ENCODE assay signal across 18 cellular contexts in the genomic region with DNA sequence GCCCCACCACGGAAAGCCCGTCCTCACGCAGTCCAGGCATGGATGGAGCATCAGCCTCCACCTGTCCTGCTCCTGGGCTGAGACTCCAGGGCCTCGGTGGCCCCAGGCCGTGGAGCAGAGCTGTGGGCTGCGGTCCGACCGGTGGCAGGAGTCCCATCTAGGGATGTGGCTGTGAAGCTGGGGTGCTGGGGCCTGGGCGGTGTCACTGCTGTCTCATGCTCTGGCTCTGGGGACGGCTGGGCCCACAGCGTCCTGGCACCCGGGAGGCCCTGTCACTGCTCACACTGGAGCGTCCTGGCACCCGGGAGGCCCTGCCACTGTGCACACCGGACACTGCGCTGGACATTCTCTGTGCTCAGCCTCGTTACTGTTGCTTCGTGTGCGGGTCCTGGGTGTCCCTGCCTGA. TPM values are rescaled to one million over a fixed set of nuclear protein-coding genes. Genes with fewer than 3 reads are reported as not detected.
DNase-seq lines count a peak whose midpoint lies in the region; ATAC-seq and TF ChIP-seq lines count a peak whose summit lies in the region.
"Had no signal": no experiment of that assay in that cellular context is flagged by ENCODE, and none has a peak within 500 bp of the region (broad histone marks: within the 10 kb centered on the region; RNA-seq: fewer than 3 reads in every experiment).

No MANE protein-coding gene starts in this region.

- H3K9ac ChIP-seq in PC-3 (ENCODE audit: low read length) (no peak overlapping the region), endodermal cell (ENCODE audit: extremely low read depth, low read length, poor library complexity, severe bottlenecking) (no peak overlapping the region), mesendoderm (ENCODE audit: low read length) (no peak overlapping the region)

- no peak overlapping the region for H3K4ac ChIP-seq in mesendoderm (ENCODE audit: low read depth, low read length)

- H3K4me3 ChIP-seq in PC-3 (ENCODE audit: low read length) (no peak overlapping the region), endodermal cell (ENCODE audit: low read length) (no peak overlapping the region), mesendoderm (ENCODE audit: low read length) (no peak overlapping the region), thyroid gland (replicated peaks in 1 of 3) (no peak overlapping the region)
- H3K4me3 ChIP-seq: adrenal gland, Peyer's patch had no signal

- peaks cover 64% of the 10 kb centered on the region for H3K4me1 ChIP-seq in PC-3 (ENCODE audit: insufficient read depth, low read length)
- H3K4me1 ChIP-seq in endodermal cell (ENCODE audit: control insufficient read depth, insufficient read depth, low read length) = no peaks in the 10 kb centered on the region
- no peaks in the 10 kb centered on the region for H3K4me1 ChIP-seq in mesendoderm (ENCODE audit: control insufficient read depth, low read depth, low read length)
- H3K4me1 ChIP-seq in thyroid gland = peaks cover 57 to 85% of the 10 kb centered on the region in 2 donors

- TF ChIP-seq POLR2A in thyroid gland (IDR thresholded peaks at IDR 0.05) = no peak

- H3K36me3 ChIP-seq in PC-3 (ENCODE audit: low read depth, low read length) (peaks cover 3% of the 10 kb centered on the region; the same call in 1 of the 2 replicates), endodermal cell (ENCODE audit: control insufficient read depth, insufficient read depth, low read length) (no peaks in the 10 kb centered on the region), mesendoderm (ENCODE audit: control insufficient read depth, insufficient read depth, low read length) (no peaks in the 10 kb centered on the region), thyroid gland (no peaks in the 10 kb centered on the region)
- H3K36me3 ChIP-seq: adrenal gland, Peyer's patch had no signal

- no peaks in the 10 kb centered on the region for H3K36me3 Mint-ChIP-seq in endodermal cell (ENCODE audit: low read depth)
- H3K36me3 Mint-ChIP-seq: naive thymus-derived CD8-positive, alpha-beta T cell had no signal

- H3K18ac ChIP-seq in mesendoderm (ENCODE audit: low read length) = no peak overlapping the region

- H3K9me3 Mint-ChIP-seq in endodermal cell = no peaks in the 10 kb centered on the region
- H3K9me3 Mint-ChIP-seq: activated CD4-positive, alpha-beta T cell treated with anti-CD3 and anti-CD28 coated beads, Interleukin-2, amount 10 ng/mL, durations not matched to agents 24 days and 14 days; activated T-cell treated with anti-CD3 and anti-CD28 coated beads, Interleukin-2, amount 50 U/mL, for 24 hours; naive thymus-derived CD8-positive, alpha-beta T cell had no signal

- no peak overlapping the region for H4K8ac ChIP-seq in mesendoderm (ENCODE audit: low read depth, low read length)

- no peak overlapping the region for H4K5ac ChIP-seq in mesendoderm (ENCODE audit: low read length)

- POLR2A ChIA-PET in PC-3 (lab: Charles Lee; ENCODE audit: unreplicated experiment) = no interaction called here

- H2BK5ac ChIP-seq in mesendoderm (ENCODE audit: low read length) = no peak overlapping the region

- H3K27me3 Mint-ChIP-seq in endodermal cell (ENCODE audit: insufficient read depth) = no peaks in the 10 kb centered on the region
- H3K27me3 Mint-ChIP-seq: activated CD4-positive, alpha-beta T cell treated with anti-CD3 and anti-CD28 coated beads, Interleukin-2, amount 10 ng/mL, durations not matched to agents 24 days and 14 days; activated T-cell treated with anti-CD3 and anti-CD28 coated beads, Interleukin-2, amount 50 U/mL, for 24 hours; naive thymus-derived CD8-positive, alpha-beta T cell had no signal

- no TSS peak for BruUV-seq in PC-3 (replicated peaks; lab: Mats Ljungman, UMichigan)

- DNase-seq in PC-3 (no peak), endodermal cell (no peak), mesendoderm (no peak), thyroid gland (no peak), NCI-H2081 treated with DMSO at 0.1 percent for 48 hours (lab: John Stamatoyannopoulos, UW) (no peak), kidney tubule cell (ENCODE audit: low spot score) (no peak)
- DNase-seq in stimulated activated CD4-positive, alpha-beta T cell treated with anti-CD3 and anti-CD28 coated beads, Interleukin-4, amount 100 ng/mL, for 24 hours = no peak
- DNase-seq: activated CD4-positive, alpha-beta T cell treated with anti-CD3 and anti-CD28 coated beads, Interleukin-2, amount 10 ng/mL, durations not matched to agents 24 days and 14 days; activated T-cell treated with anti-CD3 and anti-CD28 coated beads, Interleukin-2, amount 50 U/mL, for 24 hours; DND-41; naive thymus-derived CD8-positive, alpha-beta T cell; NCI-H1092 treated with DMSO at 0.1 percent for 48 hours; NCI-H446 treated with DMSO at 0.1 percent for 48 hours; Peyer's patch; stimulated activated CD4-positive, alpha-beta T cell treated with anti-CD3 and anti-CD28 coated beads, Interleukin-12 subunit alpha, Interleukin-12 subunit beta, amount 100 ng/mL, for 4 hours; T-helper 2 cell had no signal

- H3K56ac ChIP-seq in mesendoderm (ENCODE audit: low read length) = no peak overlapping the region

- H3K27ac ChIP-seq in PC-3 (ENCODE audit: low read length) (peak overlapping the region; percentile 41; the same call in 1 of the 2 replicates), endodermal cell (ENCODE audit: low read depth, low read length) (peak overlapping the region; percentile 53), mesendoderm (ENCODE audit: low read depth, low read length) (no peak overlapping the region), thyroid gland (peak overlapping the region; percentile 89 to 90 (median 89))

- peak overlapping the region; percentile 57 for H3K23ac ChIP-seq in mesendoderm (ENCODE audit: low read length)

- H3K4me2 ChIP-seq in PC-3 (ENCODE audit: low read length) (peak overlapping the region; percentile 65; the same call in 1 of the 2 replicates), mesendoderm (ENCODE audit: low read length) (no peak overlapping the region)

- peaks cover 100% of the 10 kb centered on the region for H3K79me2 ChIP-seq in PC-3 (ENCODE audit: low read length)
- H3K79me2 ChIP-seq in mesendoderm (ENCODE audit: control insufficient read depth, insufficient read depth, low read length) = no peaks in the 10 kb centered on the region

- H3K27me3 ChIP-seq in PC-3 (ENCODE audit: low read length) (no peaks in the 10 kb centered on the region), endodermal cell (ENCODE audit: control insufficient read depth, insufficient read depth, low read length, poor library complexity, severe bottlenecking) (no peaks in the 10 kb centered on the region), mesendoderm (ENCODE audit: insufficient read depth, low read length, poor library complexity) (no peaks in the 10 kb centered on the region), thyroid gland (no peaks in the 10 kb centered on the region)
- H3K27me3 ChIP-seq: adrenal gland, Peyer's patch had no signal

- 93 to 98% methylated on average over 13 to 19 of the region's 19 CpGs for WGBS in endodermal cell (ENCODE audit: insufficient coverage in 1 of 2, insufficient read length in 1 of 2), 2 experiments
- WGBS in mesendoderm (ENCODE audit: extremely low coverage, insufficient coverage, low lambda C conversion rate) = no CpG with 5 or more reads among the region's 19 CpGs
- WGBS in thyroid gland, 2 donors = 72% methylated on average over 8 to 11 of the region's 19 CpGs

- peaks cover 59% of the 10 kb centered on the region for H4K20me1 ChIP-seq in PC-3 (ENCODE audit: low read length)

- H3K4me3 Mint-ChIP-seq in endodermal cell = no peak overlapping the region
- H3K4me3 Mint-ChIP-seq: activated CD4-positive, alpha-beta T cell treated with anti-CD3 and anti-CD28 coated beads, Interleukin-2, amount 10 ng/mL, durations not matched to agents 24 days and 14 days; activated T-cell treated with anti-CD3 and anti-CD28 coated beads, Interleukin-2, amount 50 U/mL, for 24 hours; naive thymus-derived CD8-positive, alpha-beta T cell had no signal

- no peak overlapping the region for H2AFZ ChIP-seq in PC-3 (ENCODE audit: low read length)

- TF ChIP-seq CTCF in PC-3 (conservative IDR thresholded peaks at IDR 0.05; ENCODE audit: low read depth, low read length) = no peak
- no peak for TF ChIP-seq CTCF in endodermal cell (conservative IDR thresholded peaks at IDR 0.05)
- no peak for TF ChIP-seq CTCF in thyroid gland (IDR thresholded peaks at IDR 0.05)

- H3K9me2 ChIP-seq in PC-3 (replicated peaks; ENCODE audit: low read length) = no peaks in the 10 kb centered on the region

- no peaks in the 10 kb centered on the region for H3F3A ChIP-seq in PC-3 (ENCODE audit: low read length, unreplicated experiment)

- ATAC-seq in PC-3 = no peak
- no peak for ATAC-seq in HG03175 (IDR thresholded peaks at IDR 0.05; ENCODE audit: unreplicated experiment)
- ATAC-seq: naive thymus-derived CD8-positive, alpha-beta T cell had no signal

- intact Hi-C loops in PC-3 (cut with micrococcal nuclease) (no loop called here), thyroid gland (cut with DNase I) (no loop called here)

- peak overlapping the region; percentile 80 for H3K27ac Mint-ChIP-seq in endodermal cell
- H3K27ac Mint-ChIP-seq: activated CD4-positive, alpha-beta T cell treated with anti-CD3 and anti-CD28 coated beads, Interleukin-2, amount 10 ng/mL, durations not matched to agents 24 days and 14 days; activated T-cell treated with anti-CD3 and anti-CD28 coated beads, Interleukin-2, amount 50 U/mL, for 24 hours; naive thymus-derived CD8-positive, alpha-beta T cell had no signal

- CTCF ChIA-PET in PC-3 (lab: Charles Lee) = no interaction called here

- H3K79me1 ChIP-seq in mesendoderm (ENCODE audit: low read length) = peaks cover 14% of the 10 kb centered on the region

- no peak overlapping the region for H2BK120ac ChIP-seq in mesendoderm (ENCODE audit: low read depth, low read length)

- no peak overlapping the region for H2BK15ac ChIP-seq in mesendoderm (replicated peaks; ENCODE audit: low read depth)

- H3K9me3 ChIP-seq in PC-3 (ENCODE audit: low read length) (no peaks in the 10 kb centered on the region), endodermal cell (ENCODE audit: control insufficient read depth, low read length) (no peaks in the 10 kb centered on the region), thyroid gland (no peaks in the 10 kb centered on the region)
- H3K9me3 ChIP-seq: adrenal gland, Peyer's patch had no signal

- H3K4me1 Mint-ChIP-seq in endodermal cell = peaks cover 5% of the 10 kb centered on the region
- H3K4me1 Mint-ChIP-seq: activated CD4-positive, alpha-beta T cell treated with anti-CD3 and anti-CD28 coated beads, Interleukin-2, amount 10 ng/mL, durations not matched to agents 24 days and 14 days had no signal

- H2AK5ac ChIP-seq in mesendoderm (ENCODE audit: low read length) = no peak overlapping the region

RNA-seq across cellular contexts. Expression of gene BAIAP2, which starts 8.4 kb away (rescaled TPM):
- total RNA-seq in PC-3 (2014; rRNA removed) (50.9 and 56.9 TPM in 2 replicates), endodermal cell (10 to 100 TPM; 24.9 to 32.7 TPM), thyroid gland (10 to 100 TPM; 35.8 to 86.8 (median 42.1) TPM)
- polyA plus RNA-seq in endodermal cell (2013, experiment 1 of 2) = 41.7 TPM
- polyA plus RNA-seq in endodermal cell (2013, experiment 2 of 2) = 39.0 TPM
- 12.3 TPM for polyA plus RNA-seq in mesendoderm (2013, experiment 1 of 2)
- 11.6 TPM for polyA plus RNA-seq in mesendoderm (2013, experiment 2 of 2)

RNA-seq across cellular contexts. Expression of gene CHMP6, which starts 51.7 kb away (rescaled TPM):
- total RNA-seq in PC-3 (2014; rRNA removed) = 26.1 and 33.0 TPM in 2 replicates
- total RNA-seq in endodermal cell = 10 to 100 TPM; 28.4 to 32.5 TPM
- 23.4 TPM for polyA plus RNA-seq in endodermal cell (2013, experiment 1 of 2)
- polyA plus RNA-seq in endodermal cell (2013, experiment 2 of 2) = 20.2 TPM
- polyA plus RNA-seq in mesendoderm (2013, experiment 1 of 2) = 11.6 TPM
- 11.8 TPM for polyA plus RNA-seq in mesendoderm (2013, experiment 2 of 2)
- total RNA-seq in thyroid gland = 10 to 100 TPM; 19.5 to 37.8 (median 27.8) TPM
